Comparison of ENCODE assay signal across 8 cellular contexts in genomic region chr11:128501576-128502549, GRCh38.
DNase-seq lines count a peak whose midpoint lies in the region; ATAC-seq, FAIRE-seq and TF ChIP-seq lines count a peak whose summit lies in the region.

No MANE protein-coding gene starts in this region.

- peak overlapping the region; percentile 26 to 68 for H3K9ac ChIP-seq in colonic mucosa (ENCODE audit: low read depth in 2 of 2, low read length in 2 of 2)

- TF ChIP-seq CTCF in A549 (IDR thresholded peaks at IDR 0.05) (no peak), colonic mucosa (IDR thresholded peaks at IDR 0.05) (no peak)

- 82% methylated on average over 5 of the region's 5 CpGs for WGBS in A549 (ENCODE audit: missing lambda C conversion rate)

- H3K27me3 ChIP-seq in colonic mucosa, result no peaks in the 10 kb centered on the region

- CTCF ChIA-PET in A549 (lab: Yijun Ruan, JAX), result interaction anchor here (1.0 to 3.3 kb wide), 2 partner anchors 17 to 33 kb away, joined by 3 to 11 read pairs; no protein-coding TSS in a partner anchor

- no peaks in the 10 kb centered on the region for H3K36me3 ChIP-seq in colonic mucosa

- H3K9me3 ChIP-seq in A549 (no peaks in the 10 kb centered on the region), colonic mucosa (no peaks in the 10 kb centered on the region)

- H3K27ac ChIP-seq in A549 (peak overlapping the region; percentile 66 to 97), colonic mucosa (peak overlapping the region; percentile 39)

- no peak for TF ChIP-seq RAD21 in A549 (conservative IDR thresholded peaks at IDR 0.05 in 1 of 2, IDR thresholded peaks at IDR 0.05 in 1 of 2)

- no peak for TF ChIP-seq EP300 in A549 (IDR thresholded peaks at IDR 0.05)

- H3K4me1 ChIP-seq in A549, result peaks cover 91% of the 10 kb centered on the region
- H3K4me1 ChIP-seq in colonic mucosa, result peaks cover 22% of the 10 kb centered on the region

- POLR2A ChIA-PET in A549 (lab: Yijun Ruan, JAX), result no interaction called here

- intact Hi-C loops in colonic mucosa (cut with DNase I), result no loop called here

- no peak for FAIRE-seq in A549 (lab: Jason Lieb, UNC)

- no peak overlapping the region for H3K4me3 ChIP-seq in A549
- H3K4me3 ChIP-seq in colonic mucosa, result no peak overlapping the region

- no peak for TF ChIP-seq POLR2A in A549 (IDR thresholded peaks at IDR 0.05; ENCODE audit: low read length)

- ATAC-seq in A549, result no peak
- no peak for ATAC-seq in GM19467 (IDR thresholded peaks at IDR 0.05; ENCODE audit: unreplicated experiment)
- ATAC-seq in GM21526 (IDR thresholded peaks at IDR 0.05; ENCODE audit: low FRiP score, unreplicated experiment), result no peak
- ATAC-seq in HG02938 (IDR thresholded peaks at IDR 0.05; ENCODE audit: unreplicated experiment), result no peak
- ATAC-seq in GM21381 (IDR thresholded peaks at IDR 0.05; ENCODE audit: unreplicated experiment), result no peak

- no peak for DNase-seq in A549 (ENCODE audit: low read depth in 1 of 2, low spot score in 1 of 2)
- DNase-seq in M059J (ENCODE audit: low read depth), result peak; percentile 87
- no peak for DNase-seq in colonic mucosa
- DNase-seq in midbrain (lab: John Stamatoyannopoulos, UW), result peak; percentile 74

- peak overlapping the region; percentile 60 for H3K4me2 ChIP-seq in A549

TF ChIP-seq in A549, 52 proteins besides CTCF, POLR2A, EP300 and RAD21:
- TF ChIP-seq RFX5 (IDR thresholded peaks at IDR 0.05) (no peak), HMGXB4 (CRISPR knock-in tag; IDR thresholded peaks at IDR 0.05; ENCODE audit: borderline replicate concordance) (no peak), REST (IDR thresholded peaks at IDR 0.05) (no peak)

Comparison
In these comparisons a context has a peak if more than half of its experiments do, and no peak if none do; other contexts are left out.
1. DNase-seq: peak in M059J (single experiment) and midbrain (single experiment); none in A549 (0 of 2) and colonic mucosa (single experiment).